Comparison of ENCODE assay signal across 27 cellular contexts in genomic region chr1:232615401-232615800, GRCh38.
"Had no signal": no experiment of that assay in that cellular context is flagged by ENCODE, and none has a peak within 500 bp of the region (broad histone marks: within the 10 kb centered on the region; RNA-seq: fewer than 3 reads in every experiment).

No MANE protein-coding gene starts in this region.

- ATAC-seq: activated CD4-positive, alpha-beta T cell treated with anti-CD3 and anti-CD28 coated beads for 36 hours; activated T-cell treated with anti-CD3 and anti-CD28 coated beads, Interleukin-2, amount 50 U/mL, for 4 hours; heart right ventricle; lower lobe of right lung; natural killer cell; right lobe of liver; stimulated activated effector memory CD8-positive, alpha-beta T cell treated with anti-CD3 and anti-CD28 coated beads, Interleukin-12 subunit alpha, Interleukin-12 subunit beta, amount 100 ng/mL, for 72 hours; stimulated activated naive CD8-positive, alpha-beta T cell treated with anti-CD3 and anti-CD28 coated beads, Interleukin-15, amount 100 ng/mL, for 72 hours had no signal

- H3K27ac ChIP-seq: cardiac muscle cell, lower lobe of right lung, parathyroid adenoma, right lobe of liver, skin epidermis, tibial artery had no signal

- H3K36me3 ChIP-seq: cardiac muscle cell, heart right ventricle, lower lobe of right lung, right lobe of liver, tibial artery had no signal

- H3K4me1 Mint-ChIP-seq: activated B cell treated with CpG ODN at 0.5 μM for 24 hours; natural killer cell; stimulated activated naive CD8-positive, alpha-beta T cell treated with anti-CD3 and anti-CD28 coated beads, Interleukin-15, amount 100 ng/mL, for 72 hours had no signal

- H3K9me3 ChIP-seq: heart right ventricle, lower lobe of right lung, right lobe of liver, tibial artery had no signal

- H3K36me3 Mint-ChIP-seq: activated naive CD8-positive, alpha-beta T cell treated with anti-CD3 and anti-CD28 coated beads, Interleukin-2, amount 10 ng/mL, durations not matched to agents 7 days and 5 days; natural killer cell; stimulated activated effector memory CD8-positive, alpha-beta T cell treated with anti-CD3 and anti-CD28 coated beads, Interleukin-12 subunit alpha, Interleukin-12 subunit beta, amount 100 ng/mL, for 72 hours had no signal

- DNase-seq: activated B cell treated with CpG ODN at 0.5 μM for 24 hours; activated CD4-positive, alpha-beta T cell treated with anti-CD3 and anti-CD28 coated beads for 36 hours; activated CD4-positive, alpha-beta T cell treated with anti-CD3 and anti-CD28 coated beads, Interleukin-2, amount 50 U/mL, for 4 hours; activated CD8-positive, alpha-beta memory T cell treated with anti-CD3 and anti-CD28 coated beads for 24 hours; activated CD8-positive, alpha-beta memory T cell treated with anti-CD3 and anti-CD28 coated beads, Interleukin-2, amount 50 U/mL, for 4 hours; activated naive CD4-positive, alpha-beta T cell; activated naive CD8-positive, alpha-beta T cell treated with anti-CD3 and anti-CD28 coated beads, Interleukin-2, amount 10 ng/mL, durations not matched to agents 7 days and 5 days; activated T-cell treated with anti-CD3 and anti-CD28 coated beads, Interleukin-2, amount 50 U/mL, for 4 hours; amygdala; cortex of kidney; erythroblast; foreskin fibroblast; heart right ventricle; lower lobe of right lung; midbrain; natural killer cell; nucleus accumbens; right lobe of liver; stimulated activated CD4-positive, alpha-beta T cell treated with anti-CD3 and anti-CD28 coated beads, Interleukin-2, amount 100 ng/mL, for 24 hours; stimulated activated naive CD8-positive, alpha-beta T cell treated with anti-CD3 and anti-CD28 coated beads, Interleukin-15, amount 100 ng/mL, for 72 hours; tibial artery had no signal

- H3K9me3 Mint-ChIP-seq: activated B cell treated with CpG ODN at 0.5 μM for 24 hours; activated naive CD8-positive, alpha-beta T cell treated with anti-CD3 and anti-CD28 coated beads, Interleukin-2, amount 10 ng/mL, durations not matched to agents 7 days and 5 days; activated T-cell treated with anti-CD3 and anti-CD28 coated beads, Interleukin-2, amount 50 U/mL, for 4 hours; activated T-helper 2 cell treated with anti-CD3 and anti-CD28 coated beads, Interferon-gamma antibody, Interleukin-2, Interleukin-4, amounts not matched to agents 10 μg/mL and 5 μg/mL and 100 μg/mL, durations not matched to agents 14 hours and 24 hours and 36 hours; natural killer cell; stimulated activated effector memory CD8-positive, alpha-beta T cell treated with anti-CD3 and anti-CD28 coated beads, Interleukin-12 subunit alpha, Interleukin-12 subunit beta, amount 100 ng/mL, for 72 hours; stimulated activated naive CD8-positive, alpha-beta T cell treated with anti-CD3 and anti-CD28 coated beads, Interleukin-15, amount 100 ng/mL, for 72 hours; T-helper 1 cell treated with Interleukin-12 subunit alpha and Interleukin-12 subunit beta and Interleukin-4 antibody, amounts not matched to agents 30 μg/mL and 1 μg/mL, for 36 hours had no signal

- H3K27me3 ChIP-seq: cardiac muscle cell, heart right ventricle, right lobe of liver, tibial artery had no signal

- H3K4me3 ChIP-seq: cardiac muscle cell, heart right ventricle, lower lobe of right lung, right lobe of liver, skin epidermis, tibial artery had no signal

- H3K4me3 Mint-ChIP-seq: activated B cell treated with CpG ODN at 0.5 μM for 24 hours; activated CD4-positive, alpha-beta T cell treated with anti-CD3 and anti-CD28 coated beads for 36 hours; activated naive CD8-positive, alpha-beta T cell treated with anti-CD3 and anti-CD28 coated beads, Interleukin-2, amount 10 ng/mL, durations not matched to agents 7 days and 5 days; activated T-cell treated with anti-CD3 and anti-CD28 coated beads, Interleukin-2, amount 50 U/mL, for 4 hours; natural killer cell; stimulated activated effector memory CD8-positive, alpha-beta T cell treated with anti-CD3 and anti-CD28 coated beads, Interleukin-12 subunit alpha, Interleukin-12 subunit beta, amount 100 ng/mL, for 72 hours; stimulated activated naive CD8-positive, alpha-beta T cell treated with anti-CD3 and anti-CD28 coated beads, Interleukin-15, amount 100 ng/mL, for 72 hours; T-helper 1 cell treated with Interleukin-12 subunit alpha and Interleukin-12 subunit beta and Interleukin-4 antibody, amounts not matched to agents 30 μg/mL and 1 μg/mL, for 36 hours had no signal

- H3K27me3 Mint-ChIP-seq: stimulated activated naive CD8-positive, alpha-beta T cell treated with anti-CD3 and anti-CD28 coated beads, Interleukin-15, amount 100 ng/mL, for 72 hours had no signal

- H3K9ac ChIP-seq: parathyroid adenoma had no signal

- H3K27ac Mint-ChIP-seq: activated B cell treated with CpG ODN at 0.5 μM for 24 hours; activated CD4-positive, alpha-beta T cell treated with anti-CD3 and anti-CD28 coated beads for 36 hours; activated naive CD8-positive, alpha-beta T cell treated with anti-CD3 and anti-CD28 coated beads, Interleukin-2, amount 10 ng/mL, durations not matched to agents 7 days and 5 days; activated T-helper 2 cell treated with anti-CD3 and anti-CD28 coated beads, Interferon-gamma antibody, Interleukin-2, Interleukin-4, amounts not matched to agents 10 μg/mL and 5 μg/mL and 100 μg/mL, durations not matched to agents 14 hours and 24 hours and 36 hours; natural killer cell; stimulated activated effector memory CD8-positive, alpha-beta T cell treated with anti-CD3 and anti-CD28 coated beads, Interleukin-12 subunit alpha, Interleukin-12 subunit beta, amount 100 ng/mL, for 72 hours; T-helper 1 cell treated with Interleukin-12 subunit alpha and Interleukin-12 subunit beta and Interleukin-4 antibody, amounts not matched to agents 30 μg/mL and 1 μg/mL, for 36 hours had no signal
